Comparison of ENCODE assay signal across 9 cellular contexts in the genomic region with DNA sequence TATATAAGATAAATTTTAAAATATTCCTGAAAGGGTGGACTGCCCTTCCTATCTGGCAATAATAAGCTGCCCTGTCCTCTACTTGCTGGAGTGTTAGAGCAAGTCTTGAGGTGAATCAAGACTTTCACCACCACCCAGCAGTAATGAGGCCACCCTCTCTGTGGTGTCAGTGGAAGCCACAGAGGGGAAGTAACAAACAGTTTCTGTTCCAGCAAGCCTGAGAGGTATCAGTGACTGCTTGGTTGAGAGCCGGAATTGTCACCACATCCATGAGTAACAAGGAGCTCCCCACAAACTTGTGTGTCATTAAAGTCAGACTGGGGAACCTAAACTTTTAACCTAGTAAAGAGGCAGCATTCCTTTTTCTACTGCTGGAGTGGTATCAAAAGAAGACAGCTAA.
DNase-seq lines count a peak whose midpoint lies in the region; ATAC-seq lines count a peak whose summit lies in the region.
"Had no signal": no experiment of that assay in that cellular context is flagged by ENCODE, and none has a peak within 500 bp of the region (broad histone marks: within the 10 kb centered on the region; RNA-seq: fewer than 3 reads in every experiment).

No MANE protein-coding gene starts in this region.

- no peaks in the 10 kb centered on the region for H3K9me3 Mint-ChIP-seq in memory B cell

- H3K27ac Mint-ChIP-seq in memory B cell, result no peak overlapping the region

- H3K27me3 ChIP-seq in effector memory CD4-positive, alpha-beta T cell (replicated peaks; ENCODE audit: control insufficient read depth, insufficient read depth, low read length, poor library complexity, severe bottlenecking), result no peaks in the 10 kb centered on the region

- no peak overlapping the region for H3K4me3 Mint-ChIP-seq in memory B cell

- no peaks in the 10 kb centered on the region for H3K9me3 ChIP-seq in effector memory CD4-positive, alpha-beta T cell (ENCODE audit: control insufficient read depth, low read length)

- peak; percentile 44 for DNase-seq in LHCN-M2 (ENCODE audit: low read depth)
- DNase-seq in memory B cell (ENCODE audit: low spot score in 2 of 2), result no peak
- DNase-seq in effector memory CD4-positive, alpha-beta T cell, result no peak
- DNase-seq in HPDE6-E6E7 (ENCODE audit: extremely low spot score), result no peak
- no peak for DNase-seq in NCI-H524 treated with DMSO at 0.1 percent for 48 hours (lab: John Stamatoyannopoulos, UW)
- DNase-seq in LoVo (ENCODE audit: low spot score), result no peak
- DNase-seq: NCI-H446 treated with DMSO at 0.1 percent for 48 hours had no signal

- H3K36me3 Mint-ChIP-seq in memory B cell, result no peaks in the 10 kb centered on the region

- no peaks in the 10 kb centered on the region for H3K36me3 ChIP-seq in effector memory CD4-positive, alpha-beta T cell (ENCODE audit: control insufficient read depth, insufficient read depth, low read length)

- H3K27ac ChIP-seq in effector memory CD4-positive, alpha-beta T cell (ENCODE audit: insufficient read depth, low read length, poor library complexity, severe bottlenecking), result no peak overlapping the region

- no peaks in the 10 kb centered on the region for H3K27me3 Mint-ChIP-seq in memory B cell

- H3K4me1 Mint-ChIP-seq in memory B cell, result no peaks in the 10 kb centered on the region

- ATAC-seq in GM18867 (IDR thresholded peaks at IDR 0.05; ENCODE audit: unreplicated experiment), result peak; percentile 94
- ATAC-seq in HG02588 (IDR thresholded peaks at IDR 0.05; ENCODE audit: unreplicated experiment), result peak; percentile 95
- peak; percentile 49 for ATAC-seq in memory B cell (ENCODE audit: low read depth)

- no peaks in the 10 kb centered on the region for H3K4me1 ChIP-seq in effector memory CD4-positive, alpha-beta T cell (ENCODE audit: control insufficient read depth, insufficient read depth, low read length, poor library complexity, severe bottlenecking)

- H3K4me3 ChIP-seq in effector memory CD4-positive, alpha-beta T cell (ENCODE audit: insufficient read depth, low read depth, low read length, poor library complexity, severe bottlenecking), result no peak overlapping the region
